Comparison of ENCODE assay signal across 8 cellular contexts in the genomic region with DNA sequence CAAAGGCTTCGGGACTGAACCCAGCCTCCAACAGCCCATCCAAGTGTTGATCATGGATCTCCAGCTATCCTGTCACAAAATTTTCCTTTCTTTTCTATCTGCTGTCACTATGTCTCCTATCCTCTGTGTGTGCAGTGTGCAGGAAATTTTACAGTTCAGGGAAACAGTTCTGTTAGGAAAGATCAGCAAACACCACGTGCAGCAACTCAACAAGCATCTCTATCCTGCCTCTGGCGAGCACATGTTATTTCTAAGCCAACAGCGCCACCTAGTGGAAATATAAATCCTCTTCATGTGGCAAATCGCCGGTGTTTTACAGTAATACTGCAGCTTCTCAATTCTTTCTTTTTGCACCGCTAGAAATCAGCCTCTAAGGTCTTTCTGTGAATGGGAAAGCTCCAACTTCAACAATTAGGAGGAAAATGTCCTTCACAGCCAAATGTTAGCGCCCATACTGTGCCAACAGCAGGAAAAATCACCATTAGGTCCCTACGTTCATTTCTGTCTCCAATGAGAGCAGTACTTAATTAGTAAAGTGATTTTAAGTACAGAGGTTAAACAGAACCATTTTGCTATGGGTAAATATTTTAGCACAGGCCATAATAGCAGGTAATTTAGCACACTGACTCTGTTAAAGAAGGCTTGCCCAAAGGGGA. TPM values are rescaled to one million over a fixed set of nuclear protein-coding genes. Genes with fewer than 3 reads are reported as not detected.
A peak's percentile ranks its signal among the peaks of the same experiment; 100 is the strongest.
DNase-seq lines count a peak whose midpoint lies in the region; ATAC-seq, FAIRE-seq and TF ChIP-seq lines count a peak whose summit lies in the region.

No MANE protein-coding gene starts in this region.

- no peak overlapping the region for H3K27ac ChIP-seq in endothelial cell of umbilical vein (ENCODE audit: insufficient read depth, low read depth, low read length)

- ATAC-seq in mucosa of descending colon = peak; percentile 80
- ATAC-seq in GM18909 (IDR thresholded peaks at IDR 0.05; ENCODE audit: poor library complexity, unreplicated experiment) = no peak

- no peaks in the 10 kb centered on the region for H3K36me3 ChIP-seq in endothelial cell of umbilical vein (ENCODE audit: control insufficient read depth in 2 of 2, extremely low read depth in 1 of 2, insufficient read depth in 2 of 2, low read length in 2 of 2)
- H3K36me3 ChIP-seq in mucosa of descending colon (ENCODE audit: low read depth) = no peaks in the 10 kb centered on the region

- H3K79me2 ChIP-seq in endothelial cell of umbilical vein (ENCODE audit: control insufficient read depth, insufficient read depth, low read length) = no peaks in the 10 kb centered on the region

- TF ChIP-seq CTCF in endothelial cell of umbilical vein (IDR thresholded peaks at IDR 0.05; ENCODE audit: extremely low read depth in 1 of 2, insufficient read depth in 1 of 2, low read depth in 1 of 2, low read length in 2 of 2) (peak; percentile 39 to 40), mucosa of descending colon (IDR thresholded peaks at IDR 0.05) (peak; percentile 56)

- FAIRE-seq in endothelial cell of umbilical vein (lab: Jason Lieb, UNC) = peak; percentile 96

- H3K4me3 ChIP-seq in endothelial cell of umbilical vein (replicated peaks in 1 of 3; ENCODE audit: insufficient read depth in 1 of 3, low read depth in 1 of 3, low read length in 3 of 3) (no peak overlapping the region), mucosa of descending colon (no peak overlapping the region)

- intact Hi-C loops in endothelial cell of umbilical vein (cut with micrococcal nuclease) = loop anchor here (1.0 to 2.0 kb wide), 4 partner anchors 34 to 211 kb away; no protein-coding TSS in a partner anchor
- intact Hi-C loops in mucosa of descending colon (cut with DNase I, micrococcal nuclease) = loop anchor here (5.0 kb wide), 2 partner anchors 70 to 75 kb away; no protein-coding TSS in a partner anchor

- BruUV-seq in endothelial cell of umbilical vein (replicated peaks; lab: Mats Ljungman, UMichigan) = no TSS peak

- H3K9me3 ChIP-seq in endothelial cell of umbilical vein (replicated peaks; ENCODE audit: control insufficient read depth, insufficient read depth, low read length) (peaks cover 5% of the 10 kb centered on the region), mucosa of descending colon (peaks cover 19% of the 10 kb centered on the region)

- DNase-seq in CD1c-positive myeloid dendritic cell (ENCODE audit: extremely low spot score) = peak; percentile 84
- peak; percentile 73 for DNase-seq in HEK293T (ENCODE audit: extremely low spot score)
- peak; percentile 24 for DNase-seq in NCI-H510A (lab: John Stamatoyannopoulos, UW)
- DNase-seq in activated CD4-positive, alpha-beta T cell treated with anti-CD3 and anti-CD28 coated beads for 4 hours = peak; percentile 49 to 63
- peak; percentile 75 for DNase-seq in endothelial cell of umbilical vein (ENCODE audit: low read depth, low spot score)
- DNase-seq in mucosa of descending colon = peak in 1 of 3 donors; percentile 73
- peak; percentile 63 for DNase-seq in stromal cell of bone marrow (ENCODE audit: low read depth)

- H3K9ac ChIP-seq in endothelial cell of umbilical vein (replicated peaks; ENCODE audit: extremely low read depth, insufficient read depth, low read length) = no peak overlapping the region

- no peaks in the 10 kb centered on the region for H3K9me1 ChIP-seq in endothelial cell of umbilical vein (replicated peaks; ENCODE audit: control insufficient read depth, extremely low read depth, insufficient read depth, low read length)

- H4K20me1 ChIP-seq in endothelial cell of umbilical vein (replicated peaks; ENCODE audit: control insufficient read depth, extremely low read depth, insufficient read depth, low read length) = no peaks in the 10 kb centered on the region

- CTCF ChIA-PET in HEK293T (lab: Yijun Ruan, JAX) (interaction anchor here (0.6 kb wide), 2 partner anchors 175 to 282 kb away, joined by 3 to 5 read pairs; no protein-coding TSS in a partner anchor), endothelial cell of umbilical vein (lab: Charles Lee) (interaction anchor here (0.8 to 5.8 kb wide), 12 partner anchors 9 to 212 kb away, joined by 3 to 87 read pairs (median 4); no protein-coding TSS in a partner anchor)

- no peak overlapping the region for H2AFZ ChIP-seq in endothelial cell of umbilical vein (ENCODE audit: low read depth, low read length)

- peaks cover 3% of the 10 kb centered on the region in 2 experiments for H3K27me3 ChIP-seq in endothelial cell of umbilical vein (ENCODE audit: control insufficient read depth in 2 of 2, insufficient read depth in 2 of 2, low read length in 2 of 2)

- dilution Hi-C loops in endothelial cell of umbilical vein (cut with MboI; ENCODE audit: extremely low pct_ligation_motif_present, low sequenced_read_pairs) = no loop called here

- no peak for TF ChIP-seq POLR2A in endothelial cell of umbilical vein (IDR thresholded peaks at IDR 0.05; ENCODE audit: low read depth, low read length)

- no peak overlapping the region for H3K4me2 ChIP-seq in endothelial cell of umbilical vein (ENCODE audit: insufficient read depth, low read length)

- H3K4me1 ChIP-seq in endothelial cell of umbilical vein (ENCODE audit: control insufficient read depth, extremely low read depth, insufficient read depth, low read length) (no peaks in the 10 kb centered on the region), mucosa of descending colon (ENCODE audit: low read depth) (no peaks in the 10 kb centered on the region)

- POLR2A ChIA-PET in HEK293T (lab: Yijun Ruan, JAX) (no interaction called here), endothelial cell of umbilical vein (lab: Charles Lee) (no interaction called here)

TF ChIP-seq in HEK293T, 16 proteins besides CTCF, POLR2A, EP300 and RAD21 (continues in another document):
- no peak for TF ChIP-seq TARDBP (IDR thresholded peaks at IDR 0.05)
- no peak for TF ChIP-seq FOXA1 (IDR thresholded peaks at IDR 0.05)
- TF ChIP-seq L3MBTL2 (conservative IDR thresholded peaks at IDR 0.05) = peak; percentile 52
- no peak for TF ChIP-seq FOXM1 (IDR thresholded peaks at IDR 0.05; ENCODE audit: borderline replicate concordance)
- TF ChIP-seq, protein P1, sequence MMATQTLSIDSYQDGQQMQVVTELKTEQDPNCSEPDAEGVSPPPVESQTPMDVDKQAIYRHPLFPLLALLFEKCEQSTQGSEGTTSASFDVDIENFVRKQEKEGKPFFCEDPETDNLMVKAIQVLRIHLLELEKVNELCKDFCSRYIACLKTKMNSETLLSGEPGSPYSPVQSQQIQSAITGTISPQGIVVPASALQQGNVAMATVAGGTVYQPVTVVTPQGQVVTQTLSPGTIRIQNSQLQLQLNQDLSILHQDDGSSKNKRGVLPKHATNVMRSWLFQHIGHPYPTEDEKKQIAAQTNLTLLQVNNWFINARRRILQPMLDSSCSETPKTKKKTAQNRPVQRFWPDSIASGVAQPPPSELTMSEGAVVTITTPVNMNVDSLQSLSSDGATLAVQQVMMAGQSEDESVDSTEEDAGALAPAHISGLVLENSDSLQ (IDR thresholded peaks at IDR 0.05) = no peak

TF ChIP-seq in endothelial cell of umbilical vein, 7 proteins besides CTCF, POLR2A, EP300 and RAD21 (continues in another document):
- TF ChIP-seq MYC (IDR thresholded peaks at IDR 0.05; ENCODE audit: low read depth, low read length) (no peak), GATA2 (IDR thresholded peaks at IDR 0.05; ENCODE audit: insufficient read depth, insufficient read length, low read depth, low read length) (no peak), FOS (IDR thresholded peaks at IDR 0.05; ENCODE audit: borderline replicate concordance, insufficient read depth, low read length) (no peak), POLR2AphosphoS5 (IDR thresholded peaks at IDR 0.05; ENCODE audit: insufficient read depth, low read depth, low read length) (no peak), JUN (IDR thresholded peaks at IDR 0.05; ENCODE audit: borderline replicate concordance, insufficient read depth, insufficient read length, low read depth) (no peak), EZH2 (IDR thresholded peaks at IDR 0.05; ENCODE audit: borderline replicate concordance, low read depth, low read length, severe bottlenecking) (no peak)

RNA-seq across cellular contexts. Expression of a gene that starts 21.3 kb away (rescaled TPM):
- total RNA-seq in endothelial cell of umbilical vein (5.0 and 5.1 TPM in 2 replicates), mucosa of descending colon (10 to 100 TPM in 1 of 3 donors, 1 to 10 TPM in 2; 6.6 to 16.1 (median 8.4) TPM)
- polyA plus RNA-seq in endothelial cell of umbilical vein = 4.1 and 4.7 TPM in 2 replicates
- polyA plus RNA-seq in endothelial cell of umbilical vein (2011; cell fraction: cytosol; rRNA removed) = 3.7 and 4.0 TPM in 2 replicates
- 5.5 and 8.4 TPM in 2 replicates for polyA plus RNA-seq in endothelial cell of umbilical vein (2011; cell fraction: nucleus; rRNA removed)
- 5.3 and 5.4 TPM in 2 replicates for polyA plus RNA-seq in endothelial cell of umbilical vein (2012)
- 2.0 and 3.6 TPM in 2 replicates for polyA minus RNA-seq in endothelial cell of umbilical vein
- polyA minus RNA-seq in endothelial cell of umbilical vein (2011; cell fraction: cytosol; rRNA and poly(A)+ RNA removed) = 5.7 TPM
- polyA minus RNA-seq in endothelial cell of umbilical vein (2011; cell fraction: nucleus; rRNA and poly(A)+ RNA removed) = 5.2 and 7.8 TPM in 2 replicates

RNA-seq across cellular contexts. Expression of a gene that starts 35.3 kb away (rescaled TPM):
- total RNA-seq in endothelial cell of umbilical vein = 13.2 and 15.6 TPM in 2 replicates
- 7.2 and 8.1 TPM in 2 replicates for polyA plus RNA-seq in endothelial cell of umbilical vein
- polyA plus RNA-seq in endothelial cell of umbilical vein (2011; cell fraction: cytosol; rRNA removed) = 5.4 and 6.7 TPM in 2 replicates
- 43.7 and 44.7 TPM in 2 replicates for polyA plus RNA-seq in endothelial cell of umbilical vein (2011; cell fraction: nucleus; rRNA removed)
- polyA plus RNA-seq in endothelial cell of umbilical vein (2012) = 11.1 and 12.9 TPM in 2 replicates
- 10.9 and 14.5 TPM in 2 replicates for polyA minus RNA-seq in endothelial cell of umbilical vein
- polyA minus RNA-seq in endothelial cell of umbilical vein (2011; cell fraction: cytosol; rRNA and poly(A)+ RNA removed) = 5.6 TPM
- 28.9 and 40.0 TPM in 2 replicates for polyA minus RNA-seq in endothelial cell of umbilical vein (2011; cell fraction: nucleus; rRNA and poly(A)+ RNA removed)
- 10 to 100 TPM; 16.5 to 33.8 (median 20.0) TPM for total RNA-seq in mucosa of descending colon

RNA-seq across cellular contexts. Expression of a gene that starts 35.8 kb away (rescaled TPM):
- 0.12 and 0.49 TPM in 2 replicates for total RNA-seq in endothelial cell of umbilical vein
- polyA plus RNA-seq in endothelial cell of umbilical vein = 0.07 and 0.11 TPM in 2 replicates
- not detected in 2 replicates for polyA plus RNA-seq in endothelial cell of umbilical vein (2011; cell fraction: cytosol; rRNA removed)
- polyA plus RNA-seq in endothelial cell of umbilical vein (2011; cell fraction: nucleus; rRNA removed) = 0.34 and 0.38 TPM in 2 replicates
- 0.07 TPM in 1 of 2 replicates, not detected in the other for polyA plus RNA-seq in endothelial cell of umbilical vein (2012)
- 0.29 and 0.40 TPM in 2 replicates for polyA minus RNA-seq in endothelial cell of umbilical vein
- not detected for polyA minus RNA-seq in endothelial cell of umbilical vein (2011; cell fraction: cytosol; rRNA and poly(A)+ RNA removed)
- polyA minus RNA-seq in endothelial cell of umbilical vein (2011; cell fraction: nucleus; rRNA and poly(A)+ RNA removed) = 0.82 and 1.9 TPM in 2 replicates
- total RNA-seq in mucosa of descending colon = 1 to 10 TPM in 2 of 3 donors, under 1 TPM in 1; 0.24 to 1.3 (median 1.1) TPM
